8 cellular contexts compared by ENCODE assay signal in genomic region chr19:5624741-5625140, GRCh38. TPM values are rescaled to one million over a fixed set of nuclear protein-coding genes. Genes with fewer than 3 reads are reported as not detected.
A peak's percentile ranks its signal among the peaks of the same experiment; 100 is the strongest.
DNase-seq lines count a peak whose midpoint lies in the region; ATAC-seq and TF ChIP-seq lines count a peak whose summit lies in the region.

No MANE protein-coding gene starts in this region.

- H3K4me3 ChIP-seq in adipocyte (ENCODE audit: low read length) (peak overlapping the region; percentile 98), lower lobe of right lung (peak overlapping the region; percentile 99), upper lobe of right lung (peak overlapping the region; percentile 98)

- no peaks in the 10 kb centered on the region for H3K9me3 ChIP-seq in adipocyte (ENCODE audit: control insufficient read depth, low read length)
- H3K9me3 ChIP-seq in lower lobe of right lung = no peaks in the 10 kb centered on the region
- H3K9me3 ChIP-seq in upper lobe of right lung = no peaks in the 10 kb centered on the region

- CTCF ChIA-PET in activated naive CD4-positive, alpha-beta T cell treated with anti-CD3 and anti-CD28 coated beads, Interleukin-2, amount 10 ng/mL, durations not matched to agents 7 days and 5 days (lab: Charles Lee) = interaction anchor here (0.7 to 1.0 kb wide), 2 partner anchors 65 to 893 kb away, joined by 3 to 4 read pairs; no protein-coding TSS in a partner anchor

- no peaks in the 10 kb centered on the region for H3K9me3 Mint-ChIP-seq in activated naive CD4-positive, alpha-beta T cell treated with anti-CD3 and anti-CD28 coated beads, Interleukin-2, amount 10 ng/mL, durations not matched to agents 7 days and 5 days

- peaks cover 74% of the 10 kb centered on the region for H3K4me1 Mint-ChIP-seq in activated naive CD4-positive, alpha-beta T cell treated with anti-CD3 and anti-CD28 coated beads, Interleukin-2, amount 10 ng/mL, durations not matched to agents 7 days and 5 days

- H3K36me3 ChIP-seq in adipocyte (ENCODE audit: control insufficient read depth, insufficient read depth, low read length, severe bottlenecking) (peaks cover 57% of the 10 kb centered on the region), lower lobe of right lung (peaks cover 63% of the 10 kb centered on the region), upper lobe of right lung (peaks cover 57% of the 10 kb centered on the region)

- H3K9ac ChIP-seq in adipocyte (ENCODE audit: low read length) = peak overlapping the region; percentile 98

- H3K4me3 Mint-ChIP-seq in activated naive CD4-positive, alpha-beta T cell treated with anti-CD3 and anti-CD28 coated beads, Interleukin-2, amount 10 ng/mL, durations not matched to agents 7 days and 5 days = peak overlapping the region; percentile 100

- TF ChIP-seq CTCF in lower lobe of right lung (IDR thresholded peaks at IDR 0.05) (no peak), upper lobe of right lung (IDR thresholded peaks at IDR 0.05) (no peak)

- no peak for DNase-seq in activated naive CD4-positive, alpha-beta T cell treated with anti-CD3 and anti-CD28 coated beads, Interleukin-2, amount 10 ng/mL, durations not matched to agents 7 days and 5 days
- DNase-seq in activated naive CD4-positive, alpha-beta T cell treated with Interleukin-2 at 50 U/mL for 16 hours = no peak
- DNase-seq in adipocyte (ENCODE audit: low read depth) (no peak), lower lobe of right lung (no peak), upper lobe of right lung (no peak), G401 (ENCODE audit: low spot score) (no peak), pons (ENCODE audit: low spot score) (no peak)

- H3K27ac ChIP-seq in lower lobe of right lung = peak overlapping the region; percentile 98
- peak overlapping the region; percentile 95 for H3K27ac ChIP-seq in upper lobe of right lung

- H3K4me1 ChIP-seq in adipocyte (ENCODE audit: control insufficient read depth, insufficient read depth, low read length) = peaks cover 63% of the 10 kb centered on the region
- peaks cover 77% of the 10 kb centered on the region for H3K4me1 ChIP-seq in lower lobe of right lung
- H3K4me1 ChIP-seq in upper lobe of right lung = peaks cover 70% of the 10 kb centered on the region

- in situ Hi-C loops in G401 (cut with HindIII; ENCODE audit: low sequenced_read_pairs) = no loop called here

- intact Hi-C loops in lower lobe of right lung (cut with DNase I) (no loop called here), upper lobe of right lung (cut with DNase I) (no loop called here)

- ATAC-seq in lower lobe of right lung = no peak
- ATAC-seq in upper lobe of right lung = no peak
- ATAC-seq in GM19324 (IDR thresholded peaks at IDR 0.05; ENCODE audit: low FRiP score, unreplicated experiment) = no peak

- H3K36me3 Mint-ChIP-seq in activated naive CD4-positive, alpha-beta T cell treated with anti-CD3 and anti-CD28 coated beads, Interleukin-2, amount 10 ng/mL, durations not matched to agents 7 days and 5 days = peaks cover 75% of the 10 kb centered on the region

- H3K27me3 ChIP-seq in adipocyte (replicated peaks; ENCODE audit: control insufficient read depth, insufficient read depth, low read length) (no peaks in the 10 kb centered on the region), lower lobe of right lung (ENCODE audit: low read depth) (no peaks in the 10 kb centered on the region), upper lobe of right lung (no peaks in the 10 kb centered on the region)

- H3K27ac Mint-ChIP-seq in activated naive CD4-positive, alpha-beta T cell treated with anti-CD3 and anti-CD28 coated beads, Interleukin-2, amount 10 ng/mL, durations not matched to agents 7 days and 5 days = peak overlapping the region; percentile 92

- H3K27me3 Mint-ChIP-seq in activated naive CD4-positive, alpha-beta T cell treated with anti-CD3 and anti-CD28 coated beads, Interleukin-2, amount 10 ng/mL, durations not matched to agents 7 days and 5 days = no peaks in the 10 kb centered on the region

RNA-seq across cellular contexts. Expression of gene SAFB, which starts 1.9 kb away (rescaled TPM):
- 87.1 TPM for total RNA-seq in lower lobe of right lung
- total RNA-seq in upper lobe of right lung = 71.9 TPM
- total RNA-seq in G401 (2014; rRNA removed; shearing (Covaris generic)) = 43.8 and 65.7 TPM in 2 replicates

RNA-seq across cellular contexts. Expression of gene SAFB2, which starts 2.2 kb away (rescaled TPM):
- total RNA-seq in lower lobe of right lung = 81.8 TPM
- 74.2 TPM for total RNA-seq in upper lobe of right lung
- 6.0 and 13.7 TPM in 2 replicates for total RNA-seq in G401 (2014; rRNA removed; shearing (Covaris generic))

RNA-seq across cellular contexts. Expression of gene MICOS13, which starts 55.6 kb away (rescaled TPM):
- total RNA-seq in lower lobe of right lung = 42.7 TPM
- 48.3 TPM for total RNA-seq in upper lobe of right lung
- 36.5 and 74.5 TPM in 2 replicates for total RNA-seq in G401 (2014; rRNA removed; shearing (Covaris generic))

RNA-seq across cellular contexts. Expression of gene HSD11B1L, which starts 56.1 kb away (rescaled TPM):
- total RNA-seq in lower lobe of right lung (8.6 TPM), upper lobe of right lung (6.6 TPM)
- 15.1 and 18.8 TPM in 2 replicates for total RNA-seq in G401 (2014; rRNA removed; shearing (Covaris generic))

RNA-seq across cellular contexts. Expression of gene TINCR, which starts 57.0 kb away (rescaled TPM):
- total RNA-seq in lower lobe of right lung (3.9 TPM), upper lobe of right lung (5.6 TPM)
- total RNA-seq in G401 (2014; rRNA removed; shearing (Covaris generic)) = not detected in 2 replicates
